In genomic region chr6:108660251-108660650, GRCh38 we compare ENCODE assay signal across 32 cellular contexts.
"Had no signal": no experiment of that assay in that cellular context is flagged by ENCODE, and none has a peak within 500 bp of the region (broad histone marks: within the 10 kb centered on the region; RNA-seq: fewer than 3 reads in every experiment).

No MANE protein-coding gene starts in this region.

- H3K9me3 ChIP-seq: Peyer's patch had no signal

- H3K27ac ChIP-seq: brain microvascular endothelial cell had no signal

- H3K4me3 ChIP-seq: Peyer's patch had no signal

- DNase-seq: activated B cell treated with CpG ODN at 0.5 μM for 24 hours; activated CD4-positive, alpha-beta memory T cell treated with anti-CD3 and anti-CD28 coated beads, Interleukin-2, amount 10 ng/mL, durations not matched to agents 7 days and 5 days; activated CD4-positive, alpha-beta T cell treated with anti-CD3 and anti-CD28 coated beads for 4 hours; activated CD4-positive, alpha-beta T cell treated with anti-CD3 and anti-CD28 coated beads, Interleukin-2, amount 50 U/mL, for 1 hour; activated CD4-positive, CD25-positive, alpha-beta regulatory T cell treated with anti-CD3 and anti-CD28 coated beads, Interleukin-2, amount 50 U/mL, for 72 hours; activated CD8-positive, alpha-beta memory T cell treated with anti-CD3 and anti-CD28 coated beads for 24 hours; activated CD8-positive, alpha-beta memory T cell treated with anti-CD3 and anti-CD28 coated beads, Interleukin-2, amount 10 ng/mL, durations not matched to agents 7 days and 5 days; activated CD8-positive, alpha-beta memory T cell treated with anti-CD3 and anti-CD28 coated beads, Interleukin-2, amount 50 U/mL, for 48 hours; activated effector memory CD4-positive, alpha-beta T cell treated with Interleukin-2 at 50 U/mL for 16 hours; activated naive CD4-positive, alpha-beta T cell treated with anti-CD3 and anti-CD28 coated beads, Interleukin-2, amount 10 ng/mL, durations not matched to agents 7 days and 5 days; activated naive CD8-positive, alpha-beta T cell treated with anti-CD3 and anti-CD28 coated beads, Interleukin-2, amount 50 U/mL, for 24 hours; activated T-cell treated with anti-CD3 and anti-CD28 coated beads, Interleukin-2, amount 50 U/mL, for 48 hours; aorta; brain microvascular endothelial cell; central memory CD4-positive, alpha-beta T cell; Karpas-422; NCI-H1048; NCI-H1105 treated with DMSO at 0.1 percent for 48 hours; NCI-H1436; NCI-H1694; NCI-H1930; NCI-H2081 treated with DMSO at 0.1 percent for 48 hours; NCI-H226; NCI-H446 treated with DMSO at 0.1 percent for 48 hours; NCI-H524 treated with DMSO at 0.1 percent for 48 hours; Peyer's patch; Right ventricle myocardium superior; RPMI8226; SW 1271; T-helper 1 cell; T-helper 2 cell; T-helper 9 cell had no signal

- ATAC-seq: activated CD8-positive, alpha-beta memory T cell treated with anti-CD3 and anti-CD28 coated beads, Interleukin-2, amount 10 ng/mL, durations not matched to agents 7 days and 5 days; activated naive CD8-positive, alpha-beta T cell treated with anti-CD3 and anti-CD28 coated beads, Interleukin-2, amount 50 U/mL, for 24 hours had no signal

- H3K27me3 ChIP-seq: brain microvascular endothelial cell, Peyer's patch had no signal
